2 cellular contexts compared by ENCODE assay signal in the genomic region with DNA sequence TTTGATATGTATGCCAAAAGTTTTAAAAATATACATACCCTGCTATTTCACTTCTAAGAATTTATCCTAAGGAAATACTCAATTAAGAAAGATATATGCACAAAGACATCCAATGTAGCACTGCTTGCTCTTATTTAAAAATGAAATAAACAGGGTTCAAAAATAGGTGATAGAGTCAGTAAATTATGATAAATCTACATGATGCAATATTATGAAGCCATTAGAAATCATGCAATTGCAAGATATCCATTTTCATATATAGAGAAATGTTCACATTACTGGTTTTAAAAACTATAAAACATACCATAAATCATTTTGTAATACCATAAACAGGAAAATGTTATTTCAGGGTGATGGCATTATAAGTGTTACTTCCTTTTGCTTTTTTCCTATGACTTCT.
A peak's percentile ranks its signal among the peaks of the same experiment; 100 is the strongest.
TF ChIP-seq lines count a peak whose summit lies in the region.

No MANE protein-coding gene starts in this region.

TF ChIP-seq in IMR-90, 13 proteins besides CTCF, POLR2A, EP300 and RAD21:
- TF ChIP-seq CHD1 (IDR thresholded peaks at IDR 0.05; ENCODE audit: low read depth, low read length) (no peak), CEBPB (IDR thresholded peaks at IDR 0.05; ENCODE audit: low read depth, low read length) (0 out of 2 replicates have a peak, but pooled peaks have one; percentile 22), MXI1 (IDR thresholded peaks at IDR 0.05; ENCODE audit: borderline replicate concordance, low read depth, low read length) (no peak)

TF ChIP-seq in K562, 482 proteins besides CTCF, POLR2A, EP300 and RAD21:
- TF ChIP-seq ATF3 (IDR thresholded peaks at IDR 0.05) (peak; percentile 57; the same call in 1 of the 2 replicates), ATF3 (CRISPR knock-in tag; conservative IDR thresholded peaks at IDR 0.05) (no peak), MEF2D (tag; conservative IDR thresholded peaks at IDR 0.05; ENCODE audit: low read depth) (no peak), CEBPB (tag; IDR thresholded peaks at IDR 0.05) (peak; percentile 38; the same call in 1 of the 2 replicates), TRIM24 (IDR thresholded peaks at IDR 0.05) (peak; percentile 26 to 36; a peak in 2 of 4 replicates), CEBPG (CRISPR knock-in tag; IDR thresholded peaks at IDR 0.05) (no peak), CEBPG (tag; conservative IDR thresholded peaks at IDR 0.05 in 1 of 2, IDR thresholded peaks at IDR 0.05 in 1 of 2) (peak; percentile 70 to 79)
- TF ChIP-seq, protein P1, sequence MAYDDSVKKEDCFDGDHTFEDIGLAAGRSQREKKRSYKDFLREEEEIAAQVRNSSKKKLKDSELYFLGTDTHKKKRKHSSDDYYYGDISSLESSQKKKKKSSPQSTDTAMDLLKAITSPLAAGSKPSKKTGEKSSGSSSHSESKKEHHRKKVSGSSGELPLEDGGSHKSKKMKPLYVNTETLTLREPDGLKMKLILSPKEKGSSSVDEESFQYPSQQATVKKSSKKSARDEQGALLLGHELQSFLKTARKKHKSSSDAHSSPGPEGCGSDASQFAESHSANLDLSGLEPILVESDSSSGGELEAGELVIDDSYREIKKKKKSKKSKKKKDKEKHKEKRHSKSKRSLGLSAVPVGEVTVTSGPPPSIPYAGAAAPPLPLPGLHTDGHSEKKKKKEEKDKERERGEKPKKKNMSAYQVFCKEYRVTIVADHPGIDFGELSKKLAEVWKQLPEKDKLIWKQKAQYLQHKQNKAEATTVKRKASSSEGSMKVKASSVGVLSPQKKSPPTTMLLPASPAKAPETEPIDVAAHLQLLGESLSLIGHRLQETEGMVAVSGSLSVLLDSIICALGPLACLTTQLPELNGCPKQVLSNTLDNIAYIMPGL (CRISPR knock-in tag; IDR thresholded peaks at IDR 0.05) = no peak
TF ChIP-seq in K562: peak in this region for 4.
